ENCODE assay signal across 1 cellular context in the genomic region with DNA sequence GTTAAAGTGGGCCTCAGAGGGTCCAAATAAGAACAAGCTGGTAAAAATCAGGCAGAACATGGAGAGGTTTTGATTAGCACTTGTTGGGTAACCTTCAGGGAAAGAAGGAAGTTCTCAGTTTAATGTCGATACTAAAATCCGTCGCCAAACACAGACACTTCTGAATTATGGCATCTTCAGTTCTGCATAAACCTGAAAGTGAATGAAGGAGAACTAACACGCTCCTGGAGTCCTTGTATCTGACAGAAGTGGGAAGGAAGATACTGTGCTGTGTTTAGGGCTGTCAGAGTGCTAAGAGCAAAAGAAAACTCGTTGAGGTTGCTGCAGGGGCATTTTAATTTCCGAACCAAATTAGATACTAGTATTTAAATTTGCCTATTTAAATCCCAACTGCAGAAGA.
TF ChIP-seq lines count a peak whose summit lies in the region.

No MANE protein-coding gene starts in this region.

TF ChIP-seq in GM23338, 12 proteins besides CTCF, POLR2A, EP300 and RAD21 (continued from another document):
- TF ChIP-seq ZNF462 (CRISPR knock-in tag; IDR thresholded peaks at IDR 0.05) (no peak), STAT1 (IDR thresholded peaks at IDR 0.05; ENCODE audit: unreplicated experiment) (no peak), POLR2AphosphoS5 (IDR thresholded peaks at IDR 0.05; ENCODE audit: low read depth) (no peak), ZNF331 (CRISPR knock-in tag; IDR thresholded peaks at IDR 0.05; ENCODE audit: low read depth) (no peak), EZH2phosphoT487 (IDR thresholded peaks at IDR 0.05; ENCODE audit: unreplicated experiment) (no peak), EZH2 (IDR thresholded peaks at IDR 0.05; ENCODE audit: low read depth, unreplicated experiment) (no peak), NANOG (IDR thresholded peaks at IDR 0.05; ENCODE audit: borderline replicate concordance) (no peak)
